10 cellular contexts compared by ENCODE assay signal in the genomic region with DNA sequence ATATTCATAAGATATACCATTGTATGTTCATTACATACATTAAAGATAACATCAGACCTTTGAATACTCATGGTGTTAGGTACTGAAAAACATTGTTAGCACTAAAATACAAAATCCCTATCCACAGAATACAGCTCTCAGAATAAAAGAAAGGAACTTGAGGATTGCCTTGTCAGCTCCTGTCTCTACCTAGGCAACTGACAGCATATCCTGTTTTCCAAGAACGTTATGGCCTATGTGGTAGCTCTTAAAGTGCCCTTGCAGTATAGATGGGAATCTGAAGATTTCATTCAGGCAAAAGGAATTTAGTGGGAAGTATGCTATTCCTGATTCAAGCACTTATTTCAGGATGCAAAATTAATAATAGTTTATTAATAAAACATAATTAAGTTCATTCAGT. TPM values are rescaled to one million over a fixed set of nuclear protein-coding genes. Genes with fewer than 3 reads are reported as not detected.
DNase-seq lines count a peak whose midpoint lies in the region; ATAC-seq and TF ChIP-seq lines count a peak whose summit lies in the region.
"Had no signal": no experiment of that assay in that cellular context is flagged by ENCODE, and none has a peak within 500 bp of the region (broad histone marks: within the 10 kb centered on the region; RNA-seq: fewer than 3 reads in every experiment).

No MANE protein-coding gene starts in this region.

- H4K20me1 ChIP-seq in Karpas-422 (ENCODE audit: insufficient read depth, low read depth, low read length), result peaks cover 17% of the 10 kb centered on the region; the same call in 1 of the 2 replicates

- peak overlapping the region; percentile 87 for H3K4me3 Mint-ChIP-seq in CD4-positive, alpha-beta T cell
- H3K4me3 Mint-ChIP-seq in dendritic cell treated with granulocyte-macrophage colony-stimulating factor and Interleukin-4, amounts not matched to agents 40 ng/mL and 50 ng/mL, for 4 days, result peak overlapping the region; percentile 13

- no peaks in the 10 kb centered on the region for H3K27me3 Mint-ChIP-seq in CD4-positive, alpha-beta T cell
- no peaks in the 10 kb centered on the region for H3K27me3 Mint-ChIP-seq in dendritic cell treated with granulocyte-macrophage colony-stimulating factor and Interleukin-4, amounts not matched to agents 40 ng/mL and 50 ng/mL, for 4 days

- CTCF ChIA-PET in CD4-positive, alpha-beta T cell (lab: Charles Lee), result interaction anchor here (0.6 to 1.4 kb wide), 2 partner anchors 15 to 37 kb away, joined by 3 read pairs; no protein-coding TSS in a partner anchor

- H3K9me3 Mint-ChIP-seq in CD4-positive, alpha-beta T cell, result no peaks in the 10 kb centered on the region
- H3K9me3 Mint-ChIP-seq in dendritic cell treated with granulocyte-macrophage colony-stimulating factor and Interleukin-4, amounts not matched to agents 40 ng/mL and 50 ng/mL, for 4 days, result no peaks in the 10 kb centered on the region

- intact Hi-C loops in CD4-positive, alpha-beta T cell (cut with DNase I, micrococcal nuclease), result loop anchor here in 1 of 2 experiments (5.0 to 10.0 kb wide), 2 partner anchors 49 to 102 kb away; no protein-coding TSS in a partner anchor
- intact Hi-C loops in dendritic cell treated with granulocyte-macrophage colony-stimulating factor and Interleukin-4, amounts not matched to agents 40 ng/mL and 50 ng/mL, for 4 days (cut with micrococcal nuclease), result no loop called here
- intact Hi-C loops in ovary (cut with DNase I), result loop anchor here in 1 of 4 donors (10.0 kb wide), 1 partner anchor 118 kb away; no protein-coding TSS in a partner anchor

- H3K36me3 Mint-ChIP-seq in CD4-positive, alpha-beta T cell (ENCODE audit: low read depth), result peaks cover 24% of the 10 kb centered on the region
- H3K36me3 Mint-ChIP-seq in dendritic cell treated with granulocyte-macrophage colony-stimulating factor and Interleukin-4, amounts not matched to agents 40 ng/mL and 50 ng/mL, for 4 days (ENCODE audit: low read depth), result peaks cover 32% of the 10 kb centered on the region

- TF ChIP-seq EP300 in ovary (IDR thresholded peaks at IDR 0.05), result no peak

- H3K4me2 ChIP-seq in Karpas-422 (ENCODE audit: low read depth, low read length, poor library complexity, severe bottlenecking), result peak overlapping the region; percentile 87

- POLR2A ChIA-PET in CD4-positive, alpha-beta T cell (lab: Charles Lee), result no interaction called here

- no peaks in the 10 kb centered on the region for H3K9me2 ChIP-seq in Karpas-422 (replicated peaks; ENCODE audit: insufficient read depth, low read length)

- no peak overlapping the region for H3K27ac Mint-ChIP-seq in CD4-positive, alpha-beta T cell
- no peak overlapping the region for H3K27ac Mint-ChIP-seq in dendritic cell treated with granulocyte-macrophage colony-stimulating factor and Interleukin-4, amounts not matched to agents 40 ng/mL and 50 ng/mL, for 4 days

- H3K79me2 ChIP-seq in Karpas-422 (ENCODE audit: low read length), result peaks cover 37% of the 10 kb centered on the region

- no peaks in the 10 kb centered on the region for H3K36me3 ChIP-seq in Karpas-422 (ENCODE audit: insufficient read depth, low read length)
- H3K36me3 ChIP-seq in ovary, result no peaks in the 10 kb centered on the region

- no peak for ATAC-seq in CD4-positive, alpha-beta T cell (ENCODE audit: poor library complexity)
- ATAC-seq in HG03565 (IDR thresholded peaks at IDR 0.05; ENCODE audit: unreplicated experiment), result no peak
- no peak for ATAC-seq in HG02973 (IDR thresholded peaks at IDR 0.05; ENCODE audit: unreplicated experiment)
- no peak for ATAC-seq in GM18498 (IDR thresholded peaks at IDR 0.05; ENCODE audit: unreplicated experiment)

- H3K4me1 ChIP-seq in Karpas-422 (ENCODE audit: low read length), result peaks cover 26% of the 10 kb centered on the region
- H3K4me1 ChIP-seq in ovary (ENCODE audit: insufficient read depth), result no peaks in the 10 kb centered on the region

- no peak for TF ChIP-seq POLR2A in ovary (IDR thresholded peaks at IDR 0.05)

- no peak overlapping the region for H3K27ac ChIP-seq in CD4-positive, alpha-beta T cell (ENCODE audit: low read depth, low read length)
- H3K27ac ChIP-seq in Karpas-422 (ENCODE audit: low read length), result no peak overlapping the region
- H3K27ac ChIP-seq in ovary, result peak overlapping the region in 1 of 2 donors; percentile 89

- H3K4me1 Mint-ChIP-seq in CD4-positive, alpha-beta T cell (ENCODE audit: low read depth), result peaks cover 39% of the 10 kb centered on the region
- H3K4me1 Mint-ChIP-seq in dendritic cell treated with granulocyte-macrophage colony-stimulating factor and Interleukin-4, amounts not matched to agents 40 ng/mL and 50 ng/mL, for 4 days (ENCODE audit: low read depth), result peaks cover 23% of the 10 kb centered on the region

- H3K4me3 ChIP-seq in Karpas-422 (ENCODE audit: low read length), result no peak overlapping the region
- peak overlapping the region; percentile 85 for H3K4me3 ChIP-seq in ovary

- no peak overlapping the region for H3K9ac ChIP-seq in Karpas-422 (ENCODE audit: low read length)

- no peaks in the 10 kb centered on the region for H3K9me3 ChIP-seq in CD4-positive, alpha-beta T cell (ENCODE audit: control insufficient read depth, low read length)
- H3K9me3 ChIP-seq in Karpas-422 (ENCODE audit: low read length) (no peaks in the 10 kb centered on the region), ovary (no peaks in the 10 kb centered on the region)

- no peaks in the 10 kb centered on the region for H3K27me3 ChIP-seq in CD4-positive, alpha-beta T cell (ENCODE audit: control insufficient read depth, insufficient read depth, low read length)
- H3K27me3 ChIP-seq in Karpas-422 (ENCODE audit: low read length), result no peaks in the 10 kb centered on the region
- H3K27me3 ChIP-seq in ovary, result no peaks in the 10 kb centered on the region

- 4 to 12% (median 8%) methylated on average over 1 of the region's 1 CpG for WGBS in ovary, 3 donors

- no peak overlapping the region for H2AFZ ChIP-seq in Karpas-422 (ENCODE audit: low read length)

- TF ChIP-seq CTCF in CD4-positive, alpha-beta T cell (IDR thresholded peaks at IDR 0.05), result no peak
- TF ChIP-seq CTCF in ovary (IDR thresholded peaks at IDR 0.05), result no peak

- no peak for DNase-seq in CD4-positive, alpha-beta T cell
- DNase-seq in Karpas-422, result no peak
- no peak for DNase-seq in ovary
- DNase-seq in epidermal melanocyte (ENCODE audit: insufficient read length, low spot score), result no peak
- DNase-seq: activated naive CD4-positive, alpha-beta T cell; effector memory CD4-positive, alpha-beta T cell had no signal

RNA-seq across cellular contexts. Expression of a gene that starts 1.8 kb away (rescaled TPM):
- total RNA-seq in CD4-positive, alpha-beta T cell, result 10 to 100 TPM; 65.6 to 76.4 TPM
- total RNA-seq in Karpas-422 (2014; rRNA removed; shearing (Covaris generic); ENCODE audit: low replicate concordance), result 84.9 and 95.1 TPM in 2 replicates
- total RNA-seq in ovary, result 100 to 1,000 TPM in 1 of 7 donors, 10 to 100 TPM in 6; 62.5 to 104 (median 75.3) TPM
- polyA plus RNA-seq in ovary, result 10 to 100 TPM; 28.9 to 96.1 TPM
